In genomic region chr2:185689906-185690539, GRCh38 we compare ENCODE assay signal across 18 cellular contexts. TPM values are rescaled to one million over a fixed set of nuclear protein-coding genes. Genes with fewer than 3 reads are reported as not detected.
DNase-seq lines count a peak whose midpoint lies in the region; ATAC-seq, FAIRE-seq and TF ChIP-seq lines count a peak whose summit lies in the region.
"Had no signal": no experiment of that assay in that cellular context is flagged by ENCODE, and none has a peak within 500 bp of the region (broad histone marks: within the 10 kb centered on the region; RNA-seq: fewer than 3 reads in every experiment).

No MANE protein-coding gene starts in this region.

- DNase-seq in A172 (ENCODE audit: low spot score): peak; percentile 27
- DNase-seq in HT-29 (ENCODE audit: low spot score): peak; percentile 15
- DNase-seq in astrocyte (ENCODE audit: low read depth): peak; percentile 47
- peak; percentile 16 for DNase-seq in kidney glomerular epithelial cell (lab: John Stamatoyannopoulos, UW)
- DNase-seq in activated CD8-positive, alpha-beta T cell treated with anti-CD3 and anti-CD28 coated beads for 36 hours: no peak
- DNase-seq in left colon: no peak
- DNase-seq: activated CD4-positive, alpha-beta T cell treated with anti-CD3 and anti-CD28 coated beads, Interleukin-2, amount 50 U/mL, for 1 hour; activated gamma-delta T cell; CD4-positive, CD25-positive, alpha-beta regulatory T cell; foreskin melanocyte; NCI-H1694 treated with DMSO at 0.1 percent for 48 hours; T-cell had no signal

- no peak overlapping the region for H3K27ac ChIP-seq in astrocyte (ENCODE audit: low read depth, low read length)

- H3K9ac ChIP-seq in astrocyte (ENCODE audit: low read length): no peak overlapping the region

- no peaks in the 10 kb centered on the region for H3K27me3 Mint-ChIP-seq in astrocyte (ENCODE audit: low read depth, unreplicated experiment)
- H3K27me3 Mint-ChIP-seq in activated CD8-positive, alpha-beta T cell treated with anti-CD3 and anti-CD28 coated beads for 36 hours: no peaks in the 10 kb centered on the region
- H3K27me3 Mint-ChIP-seq: CD4-positive, CD25-positive, alpha-beta regulatory T cell; IgD-negative memory B cell; T-cell had no signal

- no peak overlapping the region for H3K4me2 ChIP-seq in astrocyte (ENCODE audit: low read length)

- CTCF ChIA-PET in activated CD8-positive, alpha-beta T cell treated with anti-CD3 and anti-CD28 coated beads for 36 hours (lab: Charles Lee): no interaction called here

- ATAC-seq in activated CD8-positive, alpha-beta T cell treated with anti-CD3 and anti-CD28 coated beads for 36 hours: no peak
- ATAC-seq in GM21619 (IDR thresholded peaks at IDR 0.05; ENCODE audit: unreplicated experiment) (no peak), left colon (no peak), HG03378 (IDR thresholded peaks at IDR 0.05; ENCODE audit: unreplicated experiment) (no peak)
- ATAC-seq: T-cell had no signal

- no peaks in the 10 kb centered on the region for H3K79me2 ChIP-seq in astrocyte (ENCODE audit: insufficient read depth, low read length)

- H3K4me1 Mint-ChIP-seq in astrocyte (ENCODE audit: low read depth, unreplicated experiment): peaks cover 13% of the 10 kb centered on the region
- no peaks in the 10 kb centered on the region for H3K4me1 Mint-ChIP-seq in activated CD8-positive, alpha-beta T cell treated with anti-CD3 and anti-CD28 coated beads for 36 hours (ENCODE audit: low read depth)
- H3K4me1 Mint-ChIP-seq: CD4-positive, CD25-positive, alpha-beta regulatory T cell; nephron; T-cell had no signal

- H3K9me3 ChIP-seq in astrocyte (ENCODE audit: insufficient read depth, low read depth, low read length): no peaks in the 10 kb centered on the region
- H3K9me3 ChIP-seq: HAP-1 had no signal

- no peaks in the 10 kb centered on the region for H3K36me3 ChIP-seq in astrocyte (ENCODE audit: insufficient read depth, low read length)
- H3K36me3 ChIP-seq: HAP-1 had no signal

- H3K27me3 ChIP-seq in astrocyte (ENCODE audit: insufficient read depth, low read length): no peaks in the 10 kb centered on the region

- POLR2A ChIA-PET in activated CD8-positive, alpha-beta T cell treated with anti-CD3 and anti-CD28 coated beads for 36 hours (lab: Charles Lee): no interaction called here

- no peak for TF ChIP-seq CTCF in astrocyte (IDR thresholded peaks at IDR 0.05; ENCODE audit: insufficient read depth, low read depth, low read length)
- TF ChIP-seq CTCF in activated CD8-positive, alpha-beta T cell treated with anti-CD3 and anti-CD28 coated beads for 36 hours (IDR thresholded peaks at IDR 0.05): no peak

- H3K4me3 ChIP-seq in astrocyte (ENCODE audit: insufficient read depth, low read depth, low read length): no peak overlapping the region
- H3K4me3 ChIP-seq: HAP-1 had no signal

- H4K20me1 ChIP-seq in astrocyte (ENCODE audit: insufficient read depth, low read length): no peaks in the 10 kb centered on the region

- H3K9me3 Mint-ChIP-seq in astrocyte (ENCODE audit: unreplicated experiment): no peaks in the 10 kb centered on the region
- peaks cover 2% of the 10 kb centered on the region for H3K9me3 Mint-ChIP-seq in activated CD8-positive, alpha-beta T cell treated with anti-CD3 and anti-CD28 coated beads for 36 hours
- H3K9me3 Mint-ChIP-seq: IgD-negative memory B cell had no signal

- FAIRE-seq in astrocyte (lab: Jason Lieb, UNC): no peak
- FAIRE-seq: GM12892 had no signal

- no peak overlapping the region for H2AFZ ChIP-seq in astrocyte (ENCODE audit: low read depth, low read length)

- H3K27ac Mint-ChIP-seq in astrocyte (ENCODE audit: unreplicated experiment): no peak overlapping the region
- no peak overlapping the region for H3K27ac Mint-ChIP-seq in activated CD8-positive, alpha-beta T cell treated with anti-CD3 and anti-CD28 coated beads for 36 hours
- H3K27ac Mint-ChIP-seq: CD4-positive, CD25-positive, alpha-beta regulatory T cell; IgD-negative memory B cell; nephron; T-cell had no signal

- no peaks in the 10 kb centered on the region for H3K4me1 ChIP-seq in astrocyte (ENCODE audit: insufficient read depth, low read length)
- H3K4me1 ChIP-seq: HAP-1 had no signal

- intact Hi-C loops in activated CD8-positive, alpha-beta T cell treated with anti-CD3 and anti-CD28 coated beads for 36 hours (cut with micrococcal nuclease): no loop called here
- intact Hi-C loops in left colon (cut with DNase I, micrococcal nuclease): no loop called here

- H3K36me3 Mint-ChIP-seq in astrocyte (ENCODE audit: low read depth, unreplicated experiment): no peaks in the 10 kb centered on the region
- H3K36me3 Mint-ChIP-seq in activated CD8-positive, alpha-beta T cell treated with anti-CD3 and anti-CD28 coated beads for 36 hours (ENCODE audit: low read depth): no peaks in the 10 kb centered on the region
- H3K36me3 Mint-ChIP-seq: CD4-positive, CD25-positive, alpha-beta regulatory T cell; IgD-negative memory B cell; T-cell had no signal

- H3K4me3 Mint-ChIP-seq in astrocyte (ENCODE audit: unreplicated experiment): no peak overlapping the region
- no peak overlapping the region for H3K4me3 Mint-ChIP-seq in activated CD8-positive, alpha-beta T cell treated with anti-CD3 and anti-CD28 coated beads for 36 hours
- H3K4me3 Mint-ChIP-seq: CD4-positive, CD25-positive, alpha-beta regulatory T cell; IgD-negative memory B cell; nephron; T-cell had no signal

RNA-seq across cellular contexts. Expression of gene FSIP2, which starts 48.6 kb away (rescaled TPM):
- 0.03 TPM in 1 of 2 replicates, not detected in the other for total RNA-seq in A172 (2014; rRNA removed; shearing (Covaris generic))
- 0.05 and 0.21 TPM in 2 replicates for total RNA-seq in HT-29 (2014; rRNA removed; shearing (Covaris generic))
- total RNA-seq in astrocyte: 0.77 and 0.86 TPM in 2 replicates
- under 1 TPM in 1 of 2 experiments, not detected in 1; 0.14 TPM for total RNA-seq in activated CD8-positive, alpha-beta T cell treated with anti-CD3 and anti-CD28 coated beads for 36 hours
- total RNA-seq in left colon: 10 to 100 TPM; 10.6 to 17.2 TPM

Comparison
In these comparisons a context has a peak if more than half of its experiments do, and no peak if none do; other contexts are left out.
1. DNase-seq: peak in A172 (single experiment), HT-29 (single experiment), astrocyte (single experiment) and kidney glomerular epithelial cell (single experiment); none in activated CD8-positive, alpha-beta T cell treated with anti-CD3 and anti-CD28 coated beads for 36 hours (single experiment) and left colon (0 of 2).